Comparison of ENCODE assay signal across 31 cellular contexts in genomic region chr1:217605390-217605789, GRCh38. TPM values are rescaled to one million over a fixed set of nuclear protein-coding genes. Genes with fewer than 3 reads are reported as not detected.
"Had no signal": no experiment of that assay in that cellular context is flagged by ENCODE, and none has a peak within 500 bp of the region (broad histone marks: within the 10 kb centered on the region; RNA-seq: fewer than 3 reads in every experiment).

No MANE protein-coding gene starts in this region.

- H3K4me3 Mint-ChIP-seq: activated naive CD4-positive, alpha-beta T cell treated with anti-CD3 and anti-CD28 coated beads, Interleukin-2, amount 10 ng/mL, durations not matched to agents 7 days and 5 days; activated naive CD8-positive, alpha-beta T cell treated with anti-CD3 and anti-CD28 coated beads, Interleukin-2, amount 10 ng/mL, durations not matched to agents 7 days and 5 days; mesothelial cell of epicardium; naive B cell; nephron progenitor cell; stimulated activated naive CD8-positive, alpha-beta T cell treated with anti-CD3 and anti-CD28 coated beads, Interleukin-15, Interleukin-2, amounts not matched to agents 100 ng/mL and 50 ng/mL, for 24 hours; T-helper 2 cell treated with Interferon-gamma antibody and Interleukin-4, amounts not matched to agents 5 μg/mL and 100 μg/mL, for 36 hours had no signal

- H3K4me1 Mint-ChIP-seq: activated naive CD4-positive, alpha-beta T cell treated with anti-CD3 and anti-CD28 coated beads, Interleukin-2, amount 10 ng/mL, durations not matched to agents 7 days and 5 days; activated naive CD8-positive, alpha-beta T cell treated with anti-CD3 and anti-CD28 coated beads, Interleukin-2, amount 10 ng/mL, durations not matched to agents 7 days and 5 days; mesothelial cell of epicardium; naive B cell; nephron progenitor cell had no signal

- H3K4me3 ChIP-seq: gastroesophageal sphincter, hepatocyte, skin epidermis, thoracic aorta had no signal

- H3K9me3 ChIP-seq: gastroesophageal sphincter, neutrophil, thoracic aorta had no signal

- H3K27ac ChIP-seq: gastroesophageal sphincter, hepatocyte, neutrophil, skin epidermis, thoracic aorta, VCaP had no signal

- FAIRE-seq: endometrium, keratinocyte, urothelium cell line had no signal

- H3K27ac Mint-ChIP-seq: activated naive CD4-positive, alpha-beta T cell treated with anti-CD3 and anti-CD28 coated beads, Interleukin-2, amount 10 ng/mL, durations not matched to agents 7 days and 5 days; activated naive CD8-positive, alpha-beta T cell treated with anti-CD3 and anti-CD28 coated beads, Interleukin-2, amount 10 ng/mL, durations not matched to agents 7 days and 5 days; mesothelial cell of epicardium; naive B cell; nephron progenitor cell; stimulated activated naive CD8-positive, alpha-beta T cell treated with anti-CD3 and anti-CD28 coated beads, Interleukin-15, Interleukin-2, amounts not matched to agents 100 ng/mL and 50 ng/mL, for 24 hours; T-helper 2 cell treated with Interferon-gamma antibody and Interleukin-4, amounts not matched to agents 5 μg/mL and 100 μg/mL, for 36 hours had no signal

- H3K4me2 ChIP-seq: hepatocyte had no signal

- DNase-seq: activated CD4-positive, alpha-beta T cell treated with anti-CD3 and anti-CD28 coated beads for 48 hours; activated CD4-positive, alpha-beta T cell treated with anti-CD3 and anti-CD28 coated beads, Interleukin-2, amount 50 U/mL, for 48 hours; activated CD8-positive, alpha-beta memory T cell treated with anti-CD3 and anti-CD28 coated beads for 24 hours; activated gamma-delta T cell; activated naive CD4-positive, alpha-beta T cell treated with anti-CD3 and anti-CD28 coated beads, Interleukin-2, amount 10 ng/mL, durations not matched to agents 7 days and 5 days; activated naive CD8-positive, alpha-beta T cell treated with anti-CD3 and anti-CD28 coated beads, Interleukin-2, amount 10 ng/mL, durations not matched to agents 7 days and 5 days; amygdala; caudate nucleus; effector CD8-positive, alpha-beta T cell; left cardiac atrium; left ventricle myocardium superior; naive B cell; nephron progenitor cell; stimulated activated CD4-positive, alpha-beta T cell treated with anti-CD3 and anti-CD28 coated beads, Interleukin-12 subunit alpha, Interleukin-12 subunit beta, amount 100 ng/mL, for 4 hours; stimulated activated CD4-positive, alpha-beta T cell treated with anti-CD3 and anti-CD28 coated beads, Interleukin-4, amount 100 ng/mL, for 1 hour; T-helper 1 cell; trophoblast cell had no signal

- H3K9me3 Mint-ChIP-seq: activated naive CD4-positive, alpha-beta T cell treated with anti-CD3 and anti-CD28 coated beads, Interleukin-2, amount 10 ng/mL, durations not matched to agents 7 days and 5 days; activated naive CD8-positive, alpha-beta T cell treated with anti-CD3 and anti-CD28 coated beads, Interleukin-2, amount 10 ng/mL, durations not matched to agents 7 days and 5 days; mesothelial cell of epicardium; naive B cell; nephron progenitor cell; stimulated activated naive CD8-positive, alpha-beta T cell treated with anti-CD3 and anti-CD28 coated beads, Interleukin-15, Interleukin-2, amounts not matched to agents 100 ng/mL and 50 ng/mL, for 24 hours; T-helper 2 cell treated with Interferon-gamma antibody and Interleukin-4, amounts not matched to agents 5 μg/mL and 100 μg/mL, for 36 hours had no signal

- H3K27me3 Mint-ChIP-seq: activated naive CD4-positive, alpha-beta T cell treated with anti-CD3 and anti-CD28 coated beads, Interleukin-2, amount 10 ng/mL, durations not matched to agents 7 days and 5 days; activated naive CD8-positive, alpha-beta T cell treated with anti-CD3 and anti-CD28 coated beads, Interleukin-2, amount 10 ng/mL, durations not matched to agents 7 days and 5 days; naive B cell; stimulated activated naive CD8-positive, alpha-beta T cell treated with anti-CD3 and anti-CD28 coated beads, Interleukin-15, Interleukin-2, amounts not matched to agents 100 ng/mL and 50 ng/mL, for 24 hours had no signal

- H3K4me1 ChIP-seq: gastroesophageal sphincter had no signal

- ATAC-seq: activated CD4-positive, CD25-positive, alpha-beta regulatory T cell treated with anti-CD3 and anti-CD28 coated beads, Interleukin-2, amount 50 U/mL, for 24 hours; gastroesophageal sphincter; left cardiac atrium; left ventricle myocardium superior; sciatic nerve had no signal

RNA-seq across cellular contexts. Expression of gene SPATA17, which starts 25.8 kb away (rescaled TPM):
- total RNA-seq: activated naive CD8-positive, alpha-beta T cell treated with anti-CD3 and anti-CD28 coated beads, Interleukin-2, amount 10 ng/mL, durations not matched to agents 7 days and 5 days had no signal
